Comparison of ENCODE assay signal across 1 cellular context in the genomic region with DNA sequence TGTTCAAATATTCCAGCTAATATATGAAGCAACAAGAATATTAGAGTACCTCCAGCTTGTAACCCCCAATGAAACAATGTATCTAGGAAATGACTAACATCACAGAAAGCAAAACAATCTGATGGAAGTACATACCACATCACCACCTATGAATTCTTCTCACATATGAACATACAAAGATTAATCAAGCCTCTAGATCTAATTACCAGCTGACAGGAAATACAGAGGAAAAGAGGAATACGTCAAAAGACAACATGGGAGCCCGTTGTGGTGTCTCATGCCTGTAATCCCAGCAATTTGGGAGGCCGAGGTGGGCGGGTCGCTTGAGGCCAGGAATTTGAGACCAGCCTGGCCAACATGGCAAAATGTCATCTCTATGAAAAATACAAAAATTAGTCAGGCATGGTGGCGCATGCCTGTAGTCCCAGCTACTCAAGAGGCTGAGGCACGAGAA.
TF ChIP-seq lines count a peak whose summit lies in the region.

No MANE protein-coding gene starts in this region.

TF ChIP-seq in SK-N-SH treated with all-trans-retinoic acid at 6 μM for 48 hours, 23 proteins besides CTCF, POLR2A, EP300 and RAD21 (continued from another document):
- TF ChIP-seq, protein P1, sequence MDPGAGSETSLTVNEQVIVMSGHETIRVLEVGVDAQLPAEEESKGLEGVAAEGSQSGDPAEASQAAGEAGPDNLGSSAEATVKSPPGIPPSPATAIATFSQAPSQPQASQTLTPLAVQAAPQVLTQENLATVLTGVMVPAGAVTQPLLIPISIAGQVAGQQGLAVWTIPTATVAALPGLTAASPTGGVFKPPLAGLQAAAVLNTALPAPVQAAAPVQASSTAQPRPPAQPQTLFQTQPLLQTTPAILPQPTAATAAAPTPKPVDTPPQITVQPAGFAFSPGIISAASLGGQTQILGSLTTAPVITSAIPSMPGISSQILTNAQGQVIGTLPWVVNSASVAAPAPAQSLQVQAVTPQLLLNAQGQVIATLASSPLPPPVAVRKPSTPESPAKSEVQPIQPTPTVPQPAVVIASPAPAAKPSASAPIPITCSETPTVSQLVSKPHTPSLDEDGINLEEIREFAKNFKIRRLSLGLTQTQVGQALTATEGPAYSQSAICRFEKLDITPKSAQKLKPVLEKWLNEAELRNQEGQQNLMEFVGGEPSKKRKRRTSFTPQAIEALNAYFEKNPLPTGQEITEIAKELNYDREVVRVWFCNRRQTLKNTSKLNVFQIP (CRISPR knock-in tag; IDR thresholded peaks at IDR 0.05; ENCODE audit: borderline replicate concordance, low read depth): no peak
- TF ChIP-seq, protein P2, sequence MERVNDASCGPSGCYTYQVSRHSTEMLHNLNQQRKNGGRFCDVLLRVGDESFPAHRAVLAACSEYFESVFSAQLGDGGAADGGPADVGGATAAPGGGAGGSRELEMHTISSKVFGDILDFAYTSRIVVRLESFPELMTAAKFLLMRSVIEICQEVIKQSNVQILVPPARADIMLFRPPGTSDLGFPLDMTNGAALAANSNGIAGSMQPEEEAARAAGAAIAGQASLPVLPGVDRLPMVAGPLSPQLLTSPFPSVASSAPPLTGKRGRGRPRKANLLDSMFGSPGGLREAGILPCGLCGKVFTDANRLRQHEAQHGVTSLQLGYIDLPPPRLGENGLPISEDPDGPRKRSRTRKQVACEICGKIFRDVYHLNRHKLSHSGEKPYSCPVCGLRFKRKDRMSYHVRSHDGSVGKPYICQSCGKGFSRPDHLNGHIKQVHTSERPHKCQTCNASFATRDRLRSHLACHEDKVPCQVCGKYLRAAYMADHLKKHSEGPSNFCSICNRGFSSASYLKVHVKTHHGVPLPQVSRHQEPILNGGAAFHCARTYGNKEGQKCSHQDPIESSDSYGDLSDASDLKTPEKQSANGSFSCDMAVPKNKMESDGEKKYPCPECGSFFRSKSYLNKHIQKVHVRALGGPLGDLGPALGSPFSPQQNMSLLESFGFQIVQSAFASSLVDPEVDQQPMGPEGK (CRISPR knock-in tag; IDR thresholded peaks at IDR 0.05; ENCODE audit: borderline replicate concordance): no peak
- TF ChIP-seq TCF4 (CRISPR knock-in tag; IDR thresholded peaks at IDR 0.05; ENCODE audit: borderline replicate concordance) (no peak), PPARA (CRISPR knock-in tag; IDR thresholded peaks at IDR 0.05; ENCODE audit: borderline replicate concordance) (no peak), RARB (CRISPR knock-in tag; IDR thresholded peaks at IDR 0.05) (no peak), ZC3H10 (CRISPR knock-in tag; IDR thresholded peaks at IDR 0.05) (no peak), TOX (CRISPR knock-in tag; IDR thresholded peaks at IDR 0.05; ENCODE audit: borderline replicate concordance) (no peak), ZFP30 (CRISPR knock-in tag; IDR thresholded peaks at IDR 0.05) (no peak), ZNF565 (CRISPR knock-in tag; conservative IDR thresholded peaks at IDR 0.05; ENCODE audit: low read depth) (no peak), ISL1 (CRISPR knock-in tag; IDR thresholded peaks at IDR 0.05) (no peak), SNAI2 (CRISPR knock-in tag; IDR thresholded peaks at IDR 0.05) (no peak), ZFP3 (CRISPR knock-in tag; IDR thresholded peaks at IDR 0.05) (no peak), ESRRG (CRISPR knock-in tag; IDR thresholded peaks at IDR 0.05) (no peak), ZNF70 (CRISPR knock-in tag; IDR thresholded peaks at IDR 0.05) (no peak), GLIS3 (CRISPR knock-in tag; IDR thresholded peaks at IDR 0.05) (no peak)
- TF ChIP-seq, protein P3, sequence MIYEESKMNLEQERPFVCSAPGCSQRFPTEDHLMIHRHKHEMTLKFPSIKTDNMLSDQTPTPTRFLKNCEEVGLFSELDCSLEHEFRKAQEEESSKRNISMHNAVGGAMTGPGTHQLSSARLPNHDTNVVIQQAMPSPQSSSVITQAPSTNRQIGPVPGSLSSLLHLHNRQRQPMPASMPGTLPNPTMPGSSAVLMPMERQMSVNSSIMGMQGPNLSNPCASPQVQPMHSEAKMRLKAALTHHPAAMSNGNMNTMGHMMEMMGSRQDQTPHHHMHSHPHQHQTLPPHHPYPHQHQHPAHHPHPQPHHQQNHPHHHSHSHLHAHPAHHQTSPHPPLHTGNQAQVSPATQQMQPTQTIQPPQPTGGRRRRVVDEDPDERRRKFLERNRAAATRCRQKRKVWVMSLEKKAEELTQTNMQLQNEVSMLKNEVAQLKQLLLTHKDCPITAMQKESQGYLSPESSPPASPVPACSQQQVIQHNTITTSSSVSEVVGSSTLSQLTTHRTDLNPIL (CRISPR knock-in tag; IDR thresholded peaks at IDR 0.05; ENCODE audit: low read depth): no peak
